8 cellular contexts compared by ENCODE assay signal in the genomic region with DNA sequence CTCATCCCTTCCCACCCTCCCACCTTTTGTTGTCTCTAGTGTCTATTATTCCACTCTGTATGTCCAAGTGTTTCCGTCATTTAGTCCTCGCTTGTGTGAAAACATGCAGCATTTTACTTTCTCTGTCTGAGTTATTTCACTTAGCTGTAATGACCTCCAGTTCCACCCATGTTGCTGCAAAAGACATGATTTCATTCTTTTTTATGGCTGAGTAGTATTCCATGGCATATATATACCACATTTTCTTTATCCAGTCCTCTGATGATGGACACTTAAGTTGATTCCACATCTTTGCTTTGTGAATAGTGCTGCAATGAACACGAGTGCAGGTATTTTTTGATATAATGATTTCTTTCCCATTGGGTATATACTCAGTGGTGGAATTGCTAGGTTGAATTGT.
"Had no signal": no experiment of that assay in that cellular context is flagged by ENCODE, and none has a peak within 500 bp of the region (broad histone marks: within the 10 kb centered on the region; RNA-seq: fewer than 3 reads in every experiment).

No MANE protein-coding gene starts in this region.

- H3K4me3 ChIP-seq: K562 had no signal

- H3K4me2 ChIP-seq: KMS-11 had no signal

- ATAC-seq: HepG2, K562 had no signal

- H3K4me3 Mint-ChIP-seq: IgD-negative memory B cell had no signal

- H3K27me3 Mint-ChIP-seq: IgD-negative memory B cell had no signal

- H3K27ac ChIP-seq: HL-60, KMS-11 had no signal

- DNase-seq: IMR-90, KBM-7, KG1 had no signal

- H3K9ac ChIP-seq: KMS-11 had no signal

- H3K27ac Mint-ChIP-seq: IgD-negative memory B cell had no signal
